In genomic region chr1:16006552-16007485, GRCh38 we compare ENCODE assay signal across 13 cellular contexts. TPM values are rescaled to one million over a fixed set of nuclear protein-coding genes. Genes with fewer than 3 reads are reported as not detected.
DNase-seq lines count a peak whose midpoint lies in the region; TF ChIP-seq lines count a peak whose summit lies in the region.
"Had no signal": no experiment of that assay in that cellular context is flagged by ENCODE, and none has a peak within 500 bp of the region (broad histone marks: within the 10 kb centered on the region; RNA-seq: fewer than 3 reads in every experiment).

No MANE protein-coding gene starts in this region.

- H3K36me3 ChIP-seq in tibial nerve, result no peaks in the 10 kb centered on the region
- H3K36me3 ChIP-seq: heart left ventricle, pancreas had no signal

- POLR2A ChIA-PET in RWPE1 (lab: Yijun Ruan, JAX; ENCODE audit: low non-redundant PET), result interaction anchor here (0.6 kb wide), 1 partner anchor 170 kb away, joined by 3 read pairs; no protein-coding TSS in a partner anchor

- CTCF ChIA-PET in RWPE1 (lab: Yijun Ruan, JAX), result interaction anchor here (0.8 to 1.7 kb wide), 4 partner anchors 10 to 66 kb away, joined by 3 to 7 read pairs (median 6); no protein-coding TSS in a partner anchor

- TF ChIP-seq EP300 in tibial nerve (IDR thresholded peaks at IDR 0.05), result no peak

- WGBS in tibial nerve, 2 donors, result 57 to 69% methylated on average over 9 of the region's 9 CpGs

- peak overlapping the region; percentile 67 for H3K27ac ChIP-seq in RWPE1
- no peak overlapping the region for H3K27ac ChIP-seq in tibial nerve
- H3K27ac ChIP-seq: heart left ventricle, pancreas had no signal

- 0 out of 2 replicates have a peak, but pooled peaks have one; percentile 16 for TF ChIP-seq CTCF in GM12874 (IDR thresholded peaks at IDR 0.05; ENCODE audit: insufficient read depth, low read depth, low read length)
- TF ChIP-seq CTCF in RWPE1 (conservative IDR thresholded peaks at IDR 0.05; ENCODE audit: low read depth), result 0 out of 2 replicates have a peak, but pooled peaks have one; percentile 16
- TF ChIP-seq CTCF in fibroblast of villous mesenchyme (IDR thresholded peaks at IDR 0.05; ENCODE audit: insufficient read depth, low read depth, low read length), result peak; percentile 3
- no peak for TF ChIP-seq CTCF in tibial nerve (IDR thresholded peaks at IDR 0.05)

- H3K9me3 ChIP-seq in tibial nerve, result no peaks in the 10 kb centered on the region
- H3K9me3 ChIP-seq: heart left ventricle, pancreas had no signal

- peaks cover 0 to 4% (median 0%) of the 10 kb centered on the region in 4 donors for H3K4me1 ChIP-seq in tibial nerve
- H3K4me1 ChIP-seq: pancreas had no signal

- H3K27me3 ChIP-seq in tibial nerve, result no peaks in the 10 kb centered on the region
- H3K27me3 ChIP-seq: heart left ventricle, pancreas had no signal

- TF ChIP-seq POLR2A in tibial nerve (IDR thresholded peaks at IDR 0.05), result no peak

- peak; percentile 47 for DNase-seq in AG20443 (ENCODE audit: low spot score)
- DNase-seq in RWPE1 (ENCODE audit: low spot score), result peak; percentile 80
- DNase-seq in fibroblast of villous mesenchyme (ENCODE audit: low read depth), result peak; percentile 24
- no peak for DNase-seq in tibial nerve (ENCODE audit: low spot score in 2 of 2)
- DNase-seq in HuH-7.5 (ENCODE audit: low spot score), result no peak
- DNase-seq in NCI-H146 treated with DMSO at 0.1 percent for 48 hours (lab: John Stamatoyannopoulos, UW; ENCODE audit: unreplicated experiment), result no peak
- DNase-seq in D341Med (ENCODE audit: low spot score), result no peak
- DNase-seq: anterior cingulate cortex, heart left ventricle, KG1, SHP77 treated with DMSO at 0.1 percent for 48 hours had no signal

- no peak overlapping the region for H3K4me3 ChIP-seq in fibroblast of villous mesenchyme (ENCODE audit: low read depth, low read length)
- no peak overlapping the region for H3K4me3 ChIP-seq in tibial nerve
- H3K4me3 ChIP-seq: heart left ventricle, pancreas had no signal

RNA-seq across cellular contexts. Expression of gene SRARP, which starts 2.8 kb away (rescaled TPM):
- total RNA-seq in fibroblast of villous mesenchyme (not detected in 2 replicates), tibial nerve (under 1 TPM in 2 of 4 donors, not detected in 2; 0.39 to 0.90 TPM)
- total RNA-seq: pancreas had no signal

RNA-seq across cellular contexts. Expression of gene HSPB7, which starts 11.0 kb away (rescaled TPM):
- 1.7 and 3.5 TPM in 2 replicates for total RNA-seq in fibroblast of villous mesenchyme
- total RNA-seq in tibial nerve, result 10 to 100 TPM; 10.4 to 42.6 (median 27.6) TPM

RNA-seq across cellular contexts. Expression of gene CLCNKA, which starts 15.0 kb away (rescaled TPM):
- total RNA-seq in fibroblast of villous mesenchyme, result not detected in 2 replicates
- total RNA-seq in tibial nerve, result not detected

RNA-seq across cellular contexts. Expression of gene ZBTB17, which starts 30.9 kb away (rescaled TPM):
- total RNA-seq in fibroblast of villous mesenchyme, result 22.5 and 31.5 TPM in 2 replicates
- 10 to 100 TPM; 34.5 to 85.2 (median 52.4) TPM for total RNA-seq in tibial nerve

RNA-seq across cellular contexts. Expression of gene CLCNKB, which starts 36.8 kb away (rescaled TPM):
- total RNA-seq in fibroblast of villous mesenchyme (under 0.01 and 0.43 TPM in 2 replicates), tibial nerve (1 to 10 TPM in 1 of 4 donors, under 1 TPM in 2, not detected in 1; 0.39 to 3.1 (median 0.44) TPM)

Comparison
In these comparisons a context has a peak if more than half of its experiments do, and no peak if none do; other contexts are left out.
1. DNase-seq: peak in AG20443 (single experiment), RWPE1 (single experiment) and fibroblast of villous mesenchyme (single experiment); none in tibial nerve (0 of 2), HuH-7.5 (single experiment), NCI-H146 treated with DMSO at 0.1 percent for 48 hours (single experiment) and D341Med (single experiment).
2. CTCF ChIP-seq: peak in GM12874 (single experiment), RWPE1 (single experiment) and fibroblast of villous mesenchyme (single experiment); none in tibial nerve (0 of 5).